8 cellular contexts compared by ENCODE assay signal in the genomic region with DNA sequence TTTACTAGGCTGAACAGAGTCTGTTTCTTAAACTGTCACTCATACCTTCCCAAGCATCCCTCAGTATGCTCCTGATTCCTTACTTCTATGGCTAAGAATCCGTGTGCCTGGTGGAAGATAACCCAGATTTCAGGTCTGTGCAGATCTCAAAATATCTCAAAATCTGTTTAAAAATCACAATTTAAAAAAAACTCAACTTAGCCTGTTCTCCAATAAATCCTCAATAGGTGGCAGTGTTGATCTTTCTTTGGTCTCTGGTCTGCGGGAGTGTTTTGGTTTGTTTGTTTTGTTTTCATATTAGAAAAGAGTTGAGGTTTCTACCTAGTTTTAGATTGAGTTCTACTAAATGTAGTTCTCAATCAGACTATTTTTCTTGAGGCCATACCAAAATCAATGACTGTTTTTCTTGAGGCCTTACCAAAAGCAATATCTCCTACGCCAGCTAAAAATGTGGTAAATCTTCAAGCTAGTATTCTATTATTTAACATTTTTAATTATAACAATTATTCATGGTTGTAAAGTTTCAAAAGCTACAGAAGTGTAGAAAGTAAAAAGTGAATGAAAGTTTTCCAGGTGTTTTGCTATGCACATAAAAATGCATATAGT. TPM values are rescaled to one million over a fixed set of nuclear protein-coding genes. Genes with fewer than 3 reads are reported as not detected.
DNase-seq lines count a peak whose midpoint lies in the region; ATAC-seq, FAIRE-seq and TF ChIP-seq lines count a peak whose summit lies in the region.

No MANE protein-coding gene starts in this region.

- no peak overlapping the region for H3K4me2 ChIP-seq in astrocyte (ENCODE audit: low read length)

- H3K9me3 Mint-ChIP-seq in astrocyte (ENCODE audit: unreplicated experiment) = no peaks in the 10 kb centered on the region

- POLR2A ChIA-PET in A673 (lab: Charles Lee; ENCODE audit: low non-redundant PET) = no interaction called here

- FAIRE-seq in astrocyte (lab: Jason Lieb, UNC) = peak; percentile 43

- no peak overlapping the region for H3K4me3 Mint-ChIP-seq in astrocyte (ENCODE audit: unreplicated experiment)

- H3K27me3 Mint-ChIP-seq in astrocyte (ENCODE audit: low read depth, unreplicated experiment) = no peaks in the 10 kb centered on the region

- ATAC-seq in left lung = peak; percentile 44
- ATAC-seq in GM19023 (IDR thresholded peaks at IDR 0.05; ENCODE audit: unreplicated experiment) = no peak
- no peak for ATAC-seq in GM18861 (IDR thresholded peaks at IDR 0.05; ENCODE audit: unreplicated experiment)
- ATAC-seq in HG02884 (IDR thresholded peaks at IDR 0.05; ENCODE audit: unreplicated experiment) = no peak

- peaks cover 2% of the 10 kb centered on the region for H3K36me3 Mint-ChIP-seq in astrocyte (ENCODE audit: low read depth, unreplicated experiment)

- H3K4me1 ChIP-seq in A673 (ENCODE audit: insufficient read depth, low read length, poor library complexity, severe bottlenecking) (peaks cover 6% of the 10 kb centered on the region), astrocyte (ENCODE audit: insufficient read depth, low read length) (no peaks in the 10 kb centered on the region), left lung (no peaks in the 10 kb centered on the region)

- peaks cover 2% of the 10 kb centered on the region for H3K4me1 Mint-ChIP-seq in astrocyte (ENCODE audit: low read depth, unreplicated experiment)

- no TSS peak for BruUV-seq in A673 (replicated peaks; lab: Mats Ljungman, UMichigan)

- intact Hi-C loops in A673 (cut with micrococcal nuclease; ENCODE audit: unreplicated experiment) (loop anchor here (2.0 to 10.0 kb wide), 2 partner anchors 62 to 1432 kb away; a partner anchor contains a TSS), left lung (cut with DNase I) (loop anchor here in 1 of 2 donors (10.0 kb wide), 1 partner anchor 62 kb away; a partner anchor contains a TSS)

- no peak overlapping the region for H3K4me3 ChIP-seq in A673 (ENCODE audit: low read depth, low read length, poor library complexity, severe bottlenecking)
- H3K4me3 ChIP-seq in astrocyte (ENCODE audit: insufficient read depth, low read depth, low read length) = no peak overlapping the region
- H3K4me3 ChIP-seq in left lung = no peak overlapping the region

- TF ChIP-seq CTCF in A673 (conservative IDR thresholded peaks at IDR 0.05; ENCODE audit: low read depth, low read length) (peak; percentile 78), GM10266 (IDR thresholded peaks at IDR 0.05; ENCODE audit: control insufficient read depth, insufficient read depth, low read depth, missing control alignments) (peak; percentile 55), astrocyte (IDR thresholded peaks at IDR 0.05; ENCODE audit: insufficient read depth, low read depth, low read length) (peak; percentile 74), left lung (IDR thresholded peaks at IDR 0.05) (peak; percentile 33 to 37)

- no peaks in the 10 kb centered on the region for H3K36me3 ChIP-seq in A673 (ENCODE audit: insufficient read depth, low read length, poor library complexity, severe bottlenecking)
- H3K36me3 ChIP-seq in astrocyte (ENCODE audit: insufficient read depth, low read length) = no peaks in the 10 kb centered on the region
- H3K36me3 ChIP-seq in left lung = no peaks in the 10 kb centered on the region

- peaks cover under 1% of the 10 kb centered on the region for H3K27me3 ChIP-seq in A673 (replicated peaks; ENCODE audit: insufficient read depth, low read depth, low read length, poor library complexity)
- H3K27me3 ChIP-seq in astrocyte (ENCODE audit: insufficient read depth, low read length) = peaks cover 4% of the 10 kb centered on the region
- H3K27me3 ChIP-seq in left lung = peaks cover 0 to 2% of the 10 kb centered on the region in 2 donors

- H4K20me1 ChIP-seq in astrocyte (ENCODE audit: insufficient read depth, low read length) = no peaks in the 10 kb centered on the region

- H3K9me3 ChIP-seq in A673 (ENCODE audit: low read depth, low read length, poor library complexity, severe bottlenecking) (no peaks in the 10 kb centered on the region), astrocyte (ENCODE audit: insufficient read depth, low read depth, low read length) (no peaks in the 10 kb centered on the region), left lung (no peaks in the 10 kb centered on the region)

- H3K27ac Mint-ChIP-seq in astrocyte (ENCODE audit: unreplicated experiment) = no peak overlapping the region

- no peak overlapping the region for H3K27ac ChIP-seq in A673 (ENCODE audit: low read depth, low read length, poor library complexity, severe bottlenecking)
- no peak overlapping the region for H3K27ac ChIP-seq in astrocyte (ENCODE audit: low read depth, low read length)
- H3K27ac ChIP-seq in left lung = no peak overlapping the region

- no peaks in the 10 kb centered on the region for H3K79me2 ChIP-seq in astrocyte (ENCODE audit: insufficient read depth, low read length)

- H3K9ac ChIP-seq in astrocyte (ENCODE audit: low read length) = no peak overlapping the region

- CTCF ChIA-PET in A673 (lab: Charles Lee) = no interaction called here

- no peak overlapping the region for H2AFZ ChIP-seq in astrocyte (ENCODE audit: low read depth, low read length)

- DNase-seq in A673 (ENCODE audit: low spot score) = peak; percentile 53
- DNase-seq in GM10266 (ENCODE audit: extremely low spot score) = peak; percentile 44
- peak; percentile 29 for DNase-seq in NCI-H146 (lab: John Stamatoyannopoulos, UW)
- peak; percentile 5 for DNase-seq in astrocyte (ENCODE audit: low read depth)
- no peak for DNase-seq in left lung

RNA-seq across cellular contexts. Expression of a gene that starts 57.9 kb away (rescaled TPM):
- 3.5 and 6.1 TPM in 2 replicates for total RNA-seq in A673 (2021)
- total RNA-seq in astrocyte = 203 and 213 TPM in 2 replicates
- total RNA-seq in left lung = 10 to 100 TPM; 60.9 to 74.1 TPM

RNA-seq across cellular contexts. Expression of a gene that starts 58.9 kb away (rescaled TPM):
- total RNA-seq in A673 (2021) (27.6 and 30.1 TPM in 2 replicates), astrocyte (33.3 and 35.7 TPM in 2 replicates), left lung (10 to 100 TPM; 38.9 to 47.7 TPM)

RNA-seq across cellular contexts. Expression of a gene that starts 59.2 kb away (rescaled TPM):
- total RNA-seq in A673 (2021) (175 and 183 TPM in 2 replicates), astrocyte (263 and 266 TPM in 2 replicates), left lung (100 to 1,000 TPM; 137 to 184 TPM)

Comparison
In these comparisons a context has a peak if more than half of its experiments do, and no peak if none do; other contexts are left out.
1. DNase-seq: peak in A673 (single experiment), GM10266 (single experiment), NCI-H146 (single experiment) and astrocyte (single experiment); none in left lung (0 of 2).
2. Peak in every context shown above with its lines, with median percentiles within 50 percentile points of each other: CTCF ChIP-seq.